ENCODE assay signal across 8 cellular contexts in the genomic region with DNA sequence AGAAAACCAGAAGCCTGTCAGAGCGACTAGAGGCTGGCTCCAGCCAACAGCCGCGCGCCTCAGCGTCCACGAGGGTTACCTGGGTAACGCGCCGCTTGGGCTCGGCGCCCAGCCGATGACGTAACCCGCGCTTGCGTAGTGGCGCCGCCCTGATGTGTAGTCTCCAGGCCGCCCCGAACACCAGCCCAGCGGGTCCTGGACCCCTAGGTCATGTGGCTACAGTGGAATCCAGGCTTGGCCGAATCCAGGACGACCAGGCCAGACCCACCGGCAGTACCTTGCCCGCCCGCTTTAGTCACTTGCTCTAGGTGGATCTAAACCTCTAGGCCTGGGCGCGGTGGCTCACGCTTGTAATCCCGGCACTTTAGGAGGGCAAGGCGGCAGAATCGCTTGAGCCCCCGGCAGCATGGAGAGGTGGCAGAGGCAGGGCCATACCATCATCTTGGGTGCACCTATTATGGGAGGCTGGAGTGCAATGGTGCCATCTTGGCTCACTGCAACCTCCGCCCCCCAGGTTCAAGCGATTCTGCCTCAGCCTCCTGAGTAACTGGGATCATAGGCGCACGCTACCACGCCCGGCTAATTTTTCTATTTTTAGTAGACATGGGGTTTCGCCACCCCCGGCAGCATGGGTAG. TPM values are rescaled to one million over a fixed set of nuclear protein-coding genes. Genes with fewer than 3 reads are reported as not detected.
A peak's percentile ranks its signal among the peaks of the same experiment; 100 is the strongest.
DNase-seq lines count a peak whose midpoint lies in the region; ATAC-seq and TF ChIP-seq lines count a peak whose summit lies in the region.

No MANE protein-coding gene starts in this region.

- H3K4me3 ChIP-seq in BE2C (ENCODE audit: low read depth, low read length) (peak overlapping the region; percentile 76), GM23338 (peak overlapping the region; percentile 50), fibroblast of pulmonary artery (replicated peaks; ENCODE audit: low read depth, low read length) (peak overlapping the region; percentile 49), subcutaneous abdominal adipose tissue (ENCODE audit: low read depth in 1 of 5, low read length in 5 of 5) (peak overlapping the region; percentile 32 to 72 (median 60))

- H3K4me2 ChIP-seq in GM23338, result peak overlapping the region; percentile 72

- peaks cover 3% of the 10 kb centered on the region; the same call in 1 of the 2 replicates for H3K9me2 ChIP-seq in GM23338 (ENCODE audit: insufficient read depth)

- no peak for TF ChIP-seq CTCF in BE2C (IDR thresholded peaks at IDR 0.05; ENCODE audit: low read depth, low read length)
- no peak for TF ChIP-seq CTCF in GM23338 (conservative IDR thresholded peaks at IDR 0.05; ENCODE audit: low read depth in 2 of 2)
- no peak for TF ChIP-seq CTCF in fibroblast of pulmonary artery (IDR thresholded peaks at IDR 0.05; ENCODE audit: low read length, missing control alignments)

- ATAC-seq in GM23338 (peak; percentile 95), naive B cell (ENCODE audit: low read depth in 2 of 2) (peak; percentile 96 to 99)
- ATAC-seq in activated T-helper 17 cell treated with anti-CD3 and anti-CD28 coated beads, Interleukin-2, amount 50 U/mL, for 72 hours (replicated peaks), result peak; percentile 96

- peak overlapping the region; percentile 83 for H3K27ac Mint-ChIP-seq in GM23338
- no peak overlapping the region for H3K27ac Mint-ChIP-seq in activated T-helper 17 cell treated with anti-CD3 and anti-CD28 coated beads, Interleukin-2, amount 50 U/mL, for 72 hours
- H3K27ac Mint-ChIP-seq in naive B cell, result peak overlapping the region; percentile 67 to 95 (median 92)

- H3K36me3 Mint-ChIP-seq in GM23338 (ENCODE audit: low read depth) (peaks cover 78% of the 10 kb centered on the region), naive B cell (peaks cover 2 to 35% of the 10 kb centered on the region in 2 donors)
- H3K36me3 Mint-ChIP-seq in activated T-helper 17 cell treated with anti-CD3 and anti-CD28 coated beads, Interleukin-2, amount 50 U/mL, for 72 hours (ENCODE audit: low read depth), result peaks cover 26% of the 10 kb centered on the region

- H3K79me2 ChIP-seq in GM23338 (replicated peaks; ENCODE audit: insufficient read depth), result peaks cover 13% of the 10 kb centered on the region

- H3K27me3 Mint-ChIP-seq in GM23338 (ENCODE audit: insufficient read depth, low read depth, poor library complexity), result peaks cover 15% of the 10 kb centered on the region
- H3K27me3 Mint-ChIP-seq in activated T-helper 17 cell treated with anti-CD3 and anti-CD28 coated beads, Interleukin-2, amount 50 U/mL, for 72 hours, result peaks cover 4% of the 10 kb centered on the region
- H3K27me3 Mint-ChIP-seq in naive B cell, result no peaks in the 10 kb centered on the region

- H3K27me3 ChIP-seq in BE2C (no peaks in the 10 kb centered on the region), GM23338 (ENCODE audit: insufficient read depth) (no peaks in the 10 kb centered on the region), subcutaneous abdominal adipose tissue (ENCODE audit: control insufficient read depth in 5 of 5, insufficient read depth in 4 of 5, low read length in 5 of 5) (no peaks in the 10 kb centered on the region)

- H3K9me3 Mint-ChIP-seq in GM23338, result peaks cover 88% of the 10 kb centered on the region
- H3K9me3 Mint-ChIP-seq in activated T-helper 17 cell treated with anti-CD3 and anti-CD28 coated beads, Interleukin-2, amount 50 U/mL, for 72 hours, result peaks cover 26% of the 10 kb centered on the region
- H3K9me3 Mint-ChIP-seq in naive B cell, result peaks cover 0 to 26% (median 9%) of the 10 kb centered on the region in 7 donors

- H3K27ac ChIP-seq in GM23338 (ENCODE audit: low read depth) (no peak overlapping the region), subcutaneous abdominal adipose tissue (ENCODE audit: low read depth, low read length) (no peak overlapping the region)

- H3K9me3 ChIP-seq in BE2C, result 0 out of 2 replicates have a peak, but pooled peaks cover 3% of the 10 kb centered on the region
- H3K9me3 ChIP-seq in subcutaneous abdominal adipose tissue (ENCODE audit: control insufficient read depth in 5 of 5, low read length in 5 of 5), result peaks cover 37 to 79% (median 61%) of the 10 kb centered on the region in 5 donors

- H2AFZ ChIP-seq in GM23338, result no peak overlapping the region

- H3K4me1 ChIP-seq in BE2C (no peaks in the 10 kb centered on the region), GM23338 (ENCODE audit: insufficient read depth) (no peaks in the 10 kb centered on the region), subcutaneous abdominal adipose tissue (ENCODE audit: control insufficient read depth in 5 of 5, insufficient read depth in 5 of 5, low read length in 5 of 5) (peaks cover 0 to 12% (median 6%) of the 10 kb centered on the region in 5 donors)

- H3K4me1 Mint-ChIP-seq in GM23338, result no peaks in the 10 kb centered on the region; the same call in 2 of the 3 replicates
- H3K4me1 Mint-ChIP-seq in activated T-helper 17 cell treated with anti-CD3 and anti-CD28 coated beads, Interleukin-2, amount 50 U/mL, for 72 hours, result peaks cover under 1% of the 10 kb centered on the region
- H3K4me1 Mint-ChIP-seq in naive B cell, result peaks cover 1 to 32% (median 22%) of the 10 kb centered on the region in 3 donors

- peaks cover 12% of the 10 kb centered on the region for H3F3A ChIP-seq in GM23338 (replicated peaks; ENCODE audit: low read depth)

- H3K4me3 Mint-ChIP-seq in GM23338 (peak overlapping the region; percentile 66), naive B cell (peak overlapping the region; percentile 83 to 93 (median 90))
- peak overlapping the region; percentile 61 for H3K4me3 Mint-ChIP-seq in activated T-helper 17 cell treated with anti-CD3 and anti-CD28 coated beads, Interleukin-2, amount 50 U/mL, for 72 hours

- H3K36me3 ChIP-seq in BE2C (peaks cover 5% of the 10 kb centered on the region), GM23338 (ENCODE audit: insufficient read depth) (peaks cover 14% of the 10 kb centered on the region), subcutaneous abdominal adipose tissue (ENCODE audit: control insufficient read depth in 5 of 5, insufficient read depth in 5 of 5, low read length in 5 of 5) (peaks cover 13 to 23% (median 20%) of the 10 kb centered on the region in 5 donors)

- H4K20me1 ChIP-seq in GM23338 (replicated peaks; ENCODE audit: insufficient read depth), result no peaks in the 10 kb centered on the region; the same call in 1 of the 2 replicates

- peak overlapping the region in 3 of 5 donors; percentile 20 to 57 (median 39) for H3K9ac ChIP-seq in subcutaneous abdominal adipose tissue (ENCODE audit: low read length in 5 of 5)

- peak; percentile 96 for DNase-seq in BE2C
- DNase-seq in GM23338 (ENCODE audit: low spot score), result peak; percentile 90
- DNase-seq in NCI-H526 (lab: John Stamatoyannopoulos, UW), result peak; percentile 43 to 90
- DNase-seq in fibroblast of pulmonary artery (ENCODE audit: low read depth), result peak; percentile 86
- peak; percentile 87 for DNase-seq in naive B cell
- DNase-seq in NCI-H1048 (lab: John Stamatoyannopoulos, UW), result no peak

TF ChIP-seq in GM23338, 12 proteins besides CTCF, POLR2A, EP300 and RAD21 (continues in another document):
- TF ChIP-seq CREB1 (CRISPR knock-in tag; IDR thresholded peaks at IDR 0.05; ENCODE audit: low read depth), result peak; percentile 90

RNA-seq across cellular contexts. Expression of a gene that starts 7.2 kb away (rescaled TPM):
- polyA plus RNA-seq in BE2C (2012; ENCODE audit: insufficient read depth, insufficient read length, low read depth), result 8.2 TPM
- 54.4 and 55.6 TPM in 2 replicates for total RNA-seq in GM23338 (2014; rRNA removed; shearing (Covaris generic))
- polyA plus RNA-seq in GM23338 (2016; fragmentation: Nextera tagmentation; extraction: Ambion mirVana) (11.4 and 13.6 TPM in 2 replicates), naive B cell (ENCODE audit: low read depth in 6 of 6) (10 to 100 TPM in 3 of 6 donors, 1 to 10 TPM in 3; 6.1 to 16.0 (median 9.3) TPM)
- 1 to 10 TPM; 4.4 to 5.1 TPM for total RNA-seq in activated T-helper 17 cell treated with anti-CD3 and anti-CD28 coated beads, Interleukin-2, amount 50 U/mL, for 72 hours

RNA-seq across cellular contexts. Expression of a gene that starts 24.0 kb away (rescaled TPM):
- polyA plus RNA-seq in BE2C (2012; ENCODE audit: insufficient read depth, insufficient read length, low read depth), result 0.94 TPM
- total RNA-seq in GM23338 (2014; rRNA removed; shearing (Covaris generic)), result 0.93 and 1.5 TPM in 2 replicates
- polyA plus RNA-seq in GM23338 (2016; fragmentation: Nextera tagmentation; extraction: Ambion mirVana), result 3.9 and 4.9 TPM in 2 replicates
- not detected for total RNA-seq in activated T-helper 17 cell treated with anti-CD3 and anti-CD28 coated beads, Interleukin-2, amount 50 U/mL, for 72 hours
- not detected for polyA plus RNA-seq in naive B cell (ENCODE audit: low read depth in 6 of 6)

RNA-seq across cellular contexts. Expression of a gene that starts 35.5 kb away (rescaled TPM):
- polyA plus RNA-seq in BE2C (2012; ENCODE audit: insufficient read depth, insufficient read length, low read depth), result 0.65 TPM
- not detected in 2 replicates for total RNA-seq in GM23338 (2014; rRNA removed; shearing (Covaris generic))
- polyA plus RNA-seq in GM23338 (2016; fragmentation: Nextera tagmentation; extraction: Ambion mirVana) (0.66 and 1.0 TPM in 2 replicates), naive B cell (ENCODE audit: low read depth in 6 of 6) (under 1 TPM in 4 of 6 donors, not detected in 2; 0.41 to 0.89 (median 0.57) TPM)
- under 1 TPM in 1 of 2 donors, not detected in 1; 0.29 TPM for total RNA-seq in activated T-helper 17 cell treated with anti-CD3 and anti-CD28 coated beads, Interleukin-2, amount 50 U/mL, for 72 hours

RNA-seq across cellular contexts. Expression of a gene that starts 49.3 kb away (rescaled TPM):
- 2.7 TPM for polyA plus RNA-seq in BE2C (2012; ENCODE audit: insufficient read depth, insufficient read length, low read depth)
- total RNA-seq in GM23338 (2014; rRNA removed; shearing (Covaris generic)), result 9.8 and 10.3 TPM in 2 replicates
- polyA plus RNA-seq in GM23338 (2016; fragmentation: Nextera tagmentation; extraction: Ambion mirVana) (2.8 and 4.8 TPM in 2 replicates), naive B cell (ENCODE audit: low read depth in 6 of 6) (10 to 100 TPM in 1 of 6 donors, 1 to 10 TPM in 4, not detected in 1; 4.2 to 11.1 (median 5.6) TPM)
- total RNA-seq in activated T-helper 17 cell treated with anti-CD3 and anti-CD28 coated beads, Interleukin-2, amount 50 U/mL, for 72 hours, result under 1 TPM in 1 of 2 donors, not detected in 1; 0.34 TPM
